ENCODE assay signal across 1 cellular context in the genomic region with DNA sequence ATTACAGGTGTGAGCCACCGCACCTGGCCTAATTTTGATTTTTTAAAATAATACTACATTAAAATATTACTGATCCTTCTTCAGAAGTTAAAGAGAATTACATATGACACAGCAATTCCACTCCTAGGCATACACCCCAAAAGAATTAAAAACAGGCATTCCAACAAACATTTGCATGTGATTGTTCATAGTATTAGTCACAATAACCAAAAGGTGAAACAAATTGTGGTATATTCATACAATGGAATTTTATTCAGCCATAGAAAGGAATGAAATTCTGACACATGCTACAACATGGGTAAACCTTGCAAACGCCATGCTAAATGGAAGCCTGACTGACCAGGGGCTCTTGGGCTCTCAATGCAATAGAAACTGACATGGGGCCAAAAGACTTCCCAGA.
TF ChIP-seq lines count a peak whose summit lies in the region.

No MANE protein-coding gene starts in this region.

TF ChIP-seq in GM23338, 12 proteins besides CTCF, POLR2A, EP300 and RAD21 (continued from another document):
- TF ChIP-seq ZNF462 (CRISPR knock-in tag; IDR thresholded peaks at IDR 0.05) (no peak), EZH2 (IDR thresholded peaks at IDR 0.05; ENCODE audit: low read depth, unreplicated experiment) (no peak), CREB1 (CRISPR knock-in tag; IDR thresholded peaks at IDR 0.05; ENCODE audit: low read depth) (no peak), EZH2phosphoT487 (IDR thresholded peaks at IDR 0.05; ENCODE audit: unreplicated experiment) (no peak), ZNF331 (CRISPR knock-in tag; IDR thresholded peaks at IDR 0.05; ENCODE audit: low read depth) (no peak), NANOG (IDR thresholded peaks at IDR 0.05; ENCODE audit: borderline replicate concordance) (no peak), ZNF114 (CRISPR knock-in tag; IDR thresholded peaks at IDR 0.05) (no peak), STAT1 (IDR thresholded peaks at IDR 0.05; ENCODE audit: unreplicated experiment) (no peak), POLR2AphosphoS5 (IDR thresholded peaks at IDR 0.05; ENCODE audit: low read depth) (no peak)
- TF ChIP-seq, protein P1, sequence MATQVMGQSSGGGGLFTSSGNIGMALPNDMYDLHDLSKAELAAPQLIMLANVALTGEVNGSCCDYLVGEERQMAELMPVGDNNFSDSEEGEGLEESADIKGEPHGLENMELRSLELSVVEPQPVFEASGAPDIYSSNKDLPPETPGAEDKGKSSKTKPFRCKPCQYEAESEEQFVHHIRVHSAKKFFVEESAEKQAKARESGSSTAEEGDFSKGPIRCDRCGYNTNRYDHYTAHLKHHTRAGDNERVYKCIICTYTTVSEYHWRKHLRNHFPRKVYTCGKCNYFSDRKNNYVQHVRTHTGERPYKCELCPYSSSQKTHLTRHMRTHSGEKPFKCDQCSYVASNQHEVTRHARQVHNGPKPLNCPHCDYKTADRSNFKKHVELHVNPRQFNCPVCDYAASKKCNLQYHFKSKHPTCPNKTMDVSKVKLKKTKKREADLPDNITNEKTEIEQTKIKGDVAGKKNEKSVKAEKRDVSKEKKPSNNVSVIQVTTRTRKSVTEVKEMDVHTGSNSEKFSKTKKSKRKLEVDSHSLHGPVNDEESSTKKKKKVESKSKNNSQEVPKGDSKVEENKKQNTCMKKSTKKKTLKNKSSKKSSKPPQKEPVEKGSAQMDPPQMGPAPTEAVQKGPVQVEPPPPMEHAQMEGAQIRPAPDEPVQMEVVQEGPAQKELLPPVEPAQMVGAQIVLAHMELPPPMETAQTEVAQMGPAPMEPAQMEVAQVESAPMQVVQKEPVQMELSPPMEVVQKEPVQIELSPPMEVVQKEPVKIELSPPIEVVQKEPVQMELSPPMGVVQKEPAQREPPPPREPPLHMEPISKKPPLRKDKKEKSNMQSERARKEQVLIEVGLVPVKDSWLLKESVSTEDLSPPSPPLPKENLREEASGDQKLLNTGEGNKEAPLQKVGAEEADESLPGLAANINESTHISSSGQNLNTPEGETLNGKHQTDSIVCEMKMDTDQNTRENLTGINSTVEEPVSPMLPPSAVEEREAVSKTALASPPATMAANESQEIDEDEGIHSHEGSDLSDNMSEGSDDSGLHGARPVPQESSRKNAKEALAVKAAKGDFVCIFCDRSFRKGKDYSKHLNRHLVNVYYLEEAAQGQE (IDR thresholded peaks at IDR 0.05; ENCODE audit: unreplicated experiment) = no peak
- TF ChIP-seq, protein P2, sequence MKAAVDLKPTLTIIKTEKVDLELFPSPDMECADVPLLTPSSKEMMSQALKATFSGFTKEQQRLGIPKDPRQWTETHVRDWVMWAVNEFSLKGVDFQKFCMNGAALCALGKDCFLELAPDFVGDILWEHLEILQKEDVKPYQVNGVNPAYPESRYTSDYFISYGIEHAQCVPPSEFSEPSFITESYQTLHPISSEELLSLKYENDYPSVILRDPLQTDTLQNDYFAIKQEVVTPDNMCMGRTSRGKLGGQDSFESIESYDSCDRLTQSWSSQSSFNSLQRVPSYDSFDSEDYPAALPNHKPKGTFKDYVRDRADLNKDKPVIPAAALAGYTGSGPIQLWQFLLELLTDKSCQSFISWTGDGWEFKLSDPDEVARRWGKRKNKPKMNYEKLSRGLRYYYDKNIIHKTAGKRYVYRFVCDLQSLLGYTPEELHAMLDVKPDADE (IDR thresholded peaks at IDR 0.05) = no peak
